Comparison of ENCODE assay signal across 2 cellular contexts in the genomic region with DNA sequence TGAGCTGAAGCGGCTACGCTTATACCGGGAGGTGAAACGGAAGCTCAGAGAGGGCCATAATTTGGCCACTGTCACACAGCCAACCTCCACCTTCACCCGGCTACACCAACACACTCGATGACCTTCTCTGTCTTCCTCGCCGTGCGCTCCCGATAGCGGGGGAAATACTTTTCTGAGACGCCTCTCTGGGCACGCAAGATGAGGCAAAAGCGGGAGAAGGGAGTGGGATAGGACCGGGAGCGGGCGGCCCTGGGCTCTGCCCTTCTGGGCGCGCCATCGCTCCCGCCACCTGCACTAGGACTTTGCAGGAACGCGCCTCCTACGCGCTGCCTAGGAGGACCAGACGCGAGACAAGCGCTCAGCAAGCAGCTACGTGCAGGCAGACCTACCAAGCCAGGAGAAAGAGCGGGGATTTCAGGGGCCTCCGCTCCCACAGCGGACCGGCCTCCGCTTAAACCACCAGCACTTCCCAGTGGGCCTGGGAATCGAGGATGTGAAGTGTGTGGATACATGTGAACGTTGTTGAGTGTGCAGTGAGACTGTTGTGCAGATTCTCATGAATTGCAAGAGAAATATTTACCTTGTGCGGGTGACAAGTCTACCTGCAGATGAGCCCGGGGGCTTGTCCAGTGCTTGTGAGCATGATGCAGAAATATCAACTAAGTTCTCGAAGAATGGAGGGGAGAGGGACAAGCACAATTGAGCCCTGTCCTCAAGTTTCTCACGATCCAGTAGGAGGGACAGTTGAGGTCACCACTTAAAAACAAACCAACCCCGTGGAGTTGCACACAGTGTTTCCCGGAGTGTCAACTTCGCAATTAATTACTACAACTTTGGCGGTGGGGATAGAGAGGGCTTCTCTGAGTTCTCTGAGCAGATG.
A peak's percentile ranks its signal among the peaks of the same experiment; 100 is the strongest.
TF ChIP-seq lines count a peak whose summit lies in the region.

No MANE protein-coding gene starts in this region.

TF ChIP-seq in K562, 482 proteins besides CTCF, POLR2A, EP300 and RAD21:
- peak; percentile 32 for TF ChIP-seq ZFP36 (IDR thresholded peaks at IDR 0.05; ENCODE audit: low read depth, low read length, partially characterized antibody)
- no peak for TF ChIP-seq WHSC1 (IDR thresholded peaks at IDR 0.05; ENCODE audit: low read length)
TF ChIP-seq in K562: peak in this region for 1.

TF ChIP-seq in HepG2, 621 proteins besides CTCF, POLR2A, EP300 and RAD21 (continues in another document):
- no peak for TF ChIP-seq FOSL1 (CRISPR knock-in tag; IDR thresholded peaks at IDR 0.05; ENCODE audit: borderline replicate concordance)
- TF ChIP-seq, protein P1, sequence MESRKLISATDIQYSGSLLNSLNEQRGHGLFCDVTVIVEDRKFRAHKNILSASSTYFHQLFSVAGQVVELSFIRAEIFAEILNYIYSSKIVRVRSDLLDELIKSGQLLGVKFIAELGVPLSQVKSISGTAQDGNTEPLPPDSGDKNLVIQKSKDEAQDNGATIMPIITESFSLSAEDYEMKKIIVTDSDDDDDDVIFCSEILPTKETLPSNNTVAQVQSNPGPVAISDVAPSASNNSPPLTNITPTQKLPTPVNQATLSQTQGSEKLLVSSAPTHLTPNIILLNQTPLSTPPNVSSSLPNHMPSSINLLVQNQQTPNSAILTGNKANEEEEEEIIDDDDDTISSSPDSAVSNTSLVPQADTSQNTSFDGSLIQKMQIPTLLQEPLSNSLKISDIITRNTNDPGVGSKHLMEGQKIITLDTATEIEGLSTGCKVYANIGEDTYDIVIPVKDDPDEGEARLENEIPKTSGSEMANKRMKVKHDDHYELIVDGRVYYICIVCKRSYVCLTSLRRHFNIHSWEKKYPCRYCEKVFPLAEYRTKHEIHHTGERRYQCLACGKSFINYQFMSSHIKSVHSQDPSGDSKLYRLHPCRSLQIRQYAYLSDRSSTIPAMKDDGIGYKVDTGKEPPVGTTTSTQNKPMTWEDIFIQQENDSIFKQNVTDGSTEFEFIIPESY (CRISPR knock-in tag; IDR thresholded peaks at IDR 0.05), result 0 out of 2 replicates have a peak, but pooled peaks have one; percentile 9
- TF ChIP-seq, protein P2, sequence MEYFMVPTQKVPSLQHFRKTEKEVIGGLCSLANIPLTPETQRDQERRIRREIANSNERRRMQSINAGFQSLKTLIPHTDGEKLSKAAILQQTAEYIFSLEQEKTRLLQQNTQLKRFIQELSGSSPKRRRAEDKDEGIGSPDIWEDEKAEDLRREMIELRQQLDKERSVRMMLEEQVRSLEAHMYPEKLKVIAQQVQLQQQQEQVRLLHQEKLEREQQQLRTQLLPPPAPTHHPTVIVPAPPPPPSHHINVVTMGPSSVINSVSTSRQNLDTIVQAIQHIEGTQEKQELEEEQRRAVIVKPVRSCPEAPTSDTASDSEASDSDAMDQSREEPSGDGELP (IDR thresholded peaks at IDR 0.05; ENCODE audit: borderline replicate concordance, low read depth), result no peak
- no peak for TF ChIP-seq MLLT10 (CRISPR knock-in tag; IDR thresholded peaks at IDR 0.05)
- TF ChIP-seq PRPF4 (IDR thresholded peaks at IDR 0.05; ENCODE audit: low read depth, low read length, poor library complexity, severe bottlenecking), result no peak
- TF ChIP-seq MIXL1 (CRISPR knock-in tag; IDR thresholded peaks at IDR 0.05), result no peak
- no peak for TF ChIP-seq TBX2 (CRISPR knock-in tag; IDR thresholded peaks at IDR 0.05; ENCODE audit: borderline replicate concordance)
- no peak for TF ChIP-seq AKNA (CRISPR knock-in tag; IDR thresholded peaks at IDR 0.05; ENCODE audit: borderline replicate concordance)
- TF ChIP-seq TAF15 (IDR thresholded peaks at IDR 0.05; ENCODE audit: low read depth, low read length, poor library complexity, severe bottlenecking), result no peak
- TF ChIP-seq MED8 (CRISPR knock-in tag; IDR thresholded peaks at IDR 0.05; ENCODE audit: insufficient replicate concordance), result no peak
- no peak for TF ChIP-seq PAWR (CRISPR knock-in tag; IDR thresholded peaks at IDR 0.05; ENCODE audit: borderline replicate concordance)
- TF ChIP-seq, protein P3, sequence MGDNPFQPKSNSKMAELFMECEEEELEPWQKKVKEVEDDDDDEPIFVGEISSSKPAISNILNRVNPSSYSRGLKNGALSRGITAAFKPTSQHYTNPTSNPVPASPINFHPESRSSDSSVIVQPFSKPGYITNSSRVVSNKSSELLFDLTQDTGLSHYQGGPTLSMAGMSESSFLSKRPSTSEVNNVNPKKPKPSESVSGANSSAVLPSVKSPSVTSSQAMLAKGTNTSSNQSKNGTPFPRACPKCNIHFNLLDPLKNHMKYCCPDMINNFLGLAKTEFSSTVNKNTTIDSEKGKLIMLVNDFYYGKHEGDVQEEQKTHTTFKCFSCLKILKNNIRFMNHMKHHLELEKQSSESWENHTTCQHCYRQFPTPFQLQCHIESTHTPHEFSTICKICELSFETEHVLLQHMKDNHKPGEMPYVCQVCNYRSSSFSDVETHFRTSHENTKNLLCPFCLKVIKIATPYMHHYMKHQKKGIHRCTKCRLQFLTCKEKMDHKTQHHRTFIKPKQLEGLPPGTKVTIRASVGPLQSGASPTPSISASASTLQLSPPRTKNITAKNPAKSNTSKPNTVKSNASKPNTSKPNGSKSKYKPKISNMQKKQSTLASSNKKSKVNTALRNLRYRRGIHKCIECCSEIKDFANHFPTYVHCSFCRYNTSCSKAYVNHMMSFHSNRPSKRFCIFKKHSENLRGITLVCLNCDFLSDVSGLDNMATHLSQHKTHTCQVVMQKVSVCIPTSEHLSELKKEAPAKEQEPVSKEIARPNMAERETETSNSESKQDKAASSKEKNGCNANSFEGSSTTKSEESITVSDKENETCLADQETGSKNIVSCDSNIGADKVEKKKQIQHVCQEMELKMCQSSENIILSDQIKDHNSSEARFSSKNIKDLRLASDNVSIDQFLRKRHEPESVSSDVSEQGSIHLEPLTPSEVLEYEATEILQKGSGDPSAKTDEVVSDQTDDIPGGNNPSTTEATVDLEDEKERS (CRISPR knock-in tag; IDR thresholded peaks at IDR 0.05), result no peak
- no peak for TF ChIP-seq TERF1 (CRISPR knock-in tag; IDR thresholded peaks at IDR 0.05)
- peak; percentile 81; the same call in 1 of the 2 replicates for TF ChIP-seq EZH2 (conservative IDR thresholded peaks at IDR 0.05; ENCODE audit: low read depth, low read length)
- TF ChIP-seq RORA (CRISPR knock-in tag; IDR thresholded peaks at IDR 0.05), result no peak
- TF ChIP-seq ZBTB8A (CRISPR knock-in tag; IDR thresholded peaks at IDR 0.05; ENCODE audit: borderline replicate concordance, low read depth), result no peak
- no peak for TF ChIP-seq HDAC6 (IDR thresholded peaks at IDR 0.05; ENCODE audit: low read depth, low read length)
- no peak for TF ChIP-seq IRF9 (CRISPR knock-in tag; IDR thresholded peaks at IDR 0.05; ENCODE audit: borderline replicate concordance)
- TF ChIP-seq ZSCAN12 (CRISPR knock-in tag; IDR thresholded peaks at IDR 0.05), result no peak
- no peak for TF ChIP-seq SRY (CRISPR knock-in tag; IDR thresholded peaks at IDR 0.05)
- TF ChIP-seq, protein P4, sequence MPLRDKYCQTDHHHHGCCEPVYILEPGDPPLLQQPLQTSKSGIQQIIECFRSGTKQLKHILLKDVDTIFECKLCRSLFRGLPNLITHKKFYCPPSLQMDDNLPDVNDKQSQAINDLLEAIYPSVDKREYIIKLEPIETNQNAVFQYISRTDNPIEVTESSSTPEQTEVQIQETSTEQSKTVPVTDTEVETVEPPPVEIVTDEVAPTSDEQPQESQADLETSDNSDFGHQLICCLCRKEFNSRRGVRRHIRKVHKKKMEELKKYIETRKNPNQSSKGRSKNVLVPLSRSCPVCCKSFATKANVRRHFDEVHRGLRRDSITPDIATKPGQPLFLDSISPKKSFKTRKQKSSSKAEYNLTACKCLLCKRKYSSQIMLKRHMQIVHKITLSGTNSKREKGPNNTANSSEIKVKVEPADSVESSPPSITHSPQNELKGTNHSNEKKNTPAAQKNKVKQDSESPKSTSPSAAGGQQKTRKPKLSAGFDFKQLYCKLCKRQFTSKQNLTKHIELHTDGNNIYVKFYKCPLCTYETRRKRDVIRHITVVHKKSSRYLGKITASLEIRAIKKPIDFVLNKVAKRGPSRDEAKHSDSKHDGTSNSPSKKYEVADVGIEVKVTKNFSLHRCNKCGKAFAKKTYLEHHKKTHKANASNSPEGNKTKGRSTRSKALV (CRISPR knock-in tag; IDR thresholded peaks at IDR 0.05), result peak; percentile 82; the same call in 1 of the 2 replicates
- TF ChIP-seq XRCC5 (optimal IDR thresholded peaks at IDR 0.05; ENCODE audit: low read length), result no peak
- TF ChIP-seq ZNF414 (CRISPR knock-in tag; IDR thresholded peaks at IDR 0.05), result no peak
- TF ChIP-seq ZNF674 (CRISPR knock-in tag; IDR thresholded peaks at IDR 0.05; ENCODE audit: low read depth), result no peak
- no peak for TF ChIP-seq SOX6 (IDR thresholded peaks at IDR 0.05)
- TF ChIP-seq SOX6 (CRISPR knock-in tag; IDR thresholded peaks at IDR 0.05), result no peak
- no peak for TF ChIP-seq CBX1 (IDR thresholded peaks at IDR 0.05; ENCODE audit: low read depth)
- 0 out of 2 replicates have a peak, but pooled peaks have one; percentile 12 for TF ChIP-seq HIVEP1 (CRISPR knock-in tag; IDR thresholded peaks at IDR 0.05)
- no peak for TF ChIP-seq ZNF33A (CRISPR knock-in tag; IDR thresholded peaks at IDR 0.05; ENCODE audit: borderline replicate concordance)
- no peak for TF ChIP-seq NR3C1 (CRISPR knock-in tag; IDR thresholded peaks at IDR 0.05)
- TF ChIP-seq ZNF883 (CRISPR knock-in tag; IDR thresholded peaks at IDR 0.05; ENCODE audit: not compliant biosample characterization), result no peak
- TF ChIP-seq ZBTB46 (CRISPR knock-in tag; IDR thresholded peaks at IDR 0.05; ENCODE audit: borderline replicate concordance), result no peak
